ENCODE assay signal across 24 cellular contexts in genomic region chr5:112996830-112997374, GRCh38.
"Had no signal": no experiment of that assay in that cellular context is flagged by ENCODE, and none has a peak within 500 bp of the region (broad histone marks: within the 10 kb centered on the region; RNA-seq: fewer than 3 reads in every experiment).

No MANE protein-coding gene starts in this region.

- H3K4me3 ChIP-seq: spleen, vagina had no signal

- FAIRE-seq: endothelial cell of umbilical vein had no signal

- H3K4me1 ChIP-seq: vagina had no signal

- H3K9me3 Mint-ChIP-seq: activated naive CD4-positive, alpha-beta T cell treated with anti-CD3 and anti-CD28 coated beads, Interleukin-2, amount 50 U/mL, for 72 hours; activated T-cell treated with anti-CD3 and anti-CD28 coated beads, Interleukin-2, amount 50 U/mL, for 72 hours; brain; naive thymus-derived CD8-positive, alpha-beta T cell; neural crest cell; stimulated activated naive CD8-positive, alpha-beta T cell treated with anti-CD3 and anti-CD28 coated beads, Interleukin-15, amount 100 ng/mL, for 72 hours; type B pancreatic cell had no signal

- DNase-seq: activated CD4-positive, alpha-beta T cell treated with anti-CD3 and anti-CD28 coated beads, Interleukin-2, amount 50 U/mL, for 1 hour; activated CD4-positive, CD25-positive, alpha-beta regulatory T cell treated with anti-CD3 and anti-CD28 coated beads, Interleukin-2, amount 50 U/mL, for 72 hours; activated CD8-positive, alpha-beta memory T cell treated with anti-CD3 and anti-CD28 coated beads, Interleukin-2, amount 10 ng/mL, durations not matched to agents 7 days and 5 days; activated CD8-positive, alpha-beta T cell treated with anti-CD3 and anti-CD28 coated beads, Interleukin-2, amount 10 ng/mL, durations not matched to agents 7 days and 5 days; activated naive CD4-positive, alpha-beta T cell; activated T-cell treated with anti-CD3 and anti-CD28 coated beads for 4 hours; activated T-cell treated with anti-CD3 and anti-CD28 coated beads, Interleukin-2, amount 50 U/mL, for 72 hours; anterior cingulate cortex; foreskin melanocyte; left cardiac atrium; midbrain; naive thymus-derived CD8-positive, alpha-beta T cell; occipital lobe; right cardiac atrium; spleen; stimulated activated naive CD8-positive, alpha-beta T cell treated with anti-CD3 and anti-CD28 coated beads, Interleukin-15, amount 100 ng/mL, for 72 hours; substantia nigra; T-helper 2 cell had no signal

- H3K27ac ChIP-seq: spleen, vagina had no signal

- H3K27ac Mint-ChIP-seq: activated CD8-positive, alpha-beta memory T cell treated with anti-CD3 and anti-CD28 coated beads, Interleukin-2, amount 10 ng/mL, durations not matched to agents 7 days and 5 days; activated CD8-positive, alpha-beta T cell treated with anti-CD3 and anti-CD28 coated beads, Interleukin-2, amount 10 ng/mL, durations not matched to agents 7 days and 5 days; activated naive CD4-positive, alpha-beta T cell treated with anti-CD3 and anti-CD28 coated beads, Interleukin-2, amount 50 U/mL, for 72 hours; brain; naive thymus-derived CD8-positive, alpha-beta T cell; stimulated activated naive CD8-positive, alpha-beta T cell treated with anti-CD3 and anti-CD28 coated beads, Interleukin-15, amount 100 ng/mL, for 72 hours; type B pancreatic cell had no signal

- ATAC-seq: stimulated activated naive CD8-positive, alpha-beta T cell treated with anti-CD3 and anti-CD28 coated beads, Interleukin-15, amount 100 ng/mL, for 72 hours had no signal

- H3K4me3 Mint-ChIP-seq: activated CD8-positive, alpha-beta memory T cell treated with anti-CD3 and anti-CD28 coated beads, Interleukin-2, amount 10 ng/mL, durations not matched to agents 7 days and 5 days; activated CD8-positive, alpha-beta T cell treated with anti-CD3 and anti-CD28 coated beads, Interleukin-2, amount 10 ng/mL, durations not matched to agents 7 days and 5 days; activated T-cell treated with anti-CD3 and anti-CD28 coated beads, Interleukin-2, amount 50 U/mL, for 72 hours; neural crest cell; stimulated activated naive CD8-positive, alpha-beta T cell treated with anti-CD3 and anti-CD28 coated beads, Interleukin-15, amount 100 ng/mL, for 72 hours; type B pancreatic cell had no signal

- H3K27me3 Mint-ChIP-seq: activated CD8-positive, alpha-beta memory T cell treated with anti-CD3 and anti-CD28 coated beads, Interleukin-2, amount 10 ng/mL, durations not matched to agents 7 days and 5 days; brain; naive thymus-derived CD8-positive, alpha-beta T cell; stimulated activated naive CD8-positive, alpha-beta T cell treated with anti-CD3 and anti-CD28 coated beads, Interleukin-15, amount 100 ng/mL, for 72 hours; type B pancreatic cell had no signal

- H3K9me3 ChIP-seq: spleen, vagina had no signal

- H3K27me3 ChIP-seq: spleen, vagina had no signal
